Comparison of ENCODE assay signal across 8 cellular contexts in the genomic region with DNA sequence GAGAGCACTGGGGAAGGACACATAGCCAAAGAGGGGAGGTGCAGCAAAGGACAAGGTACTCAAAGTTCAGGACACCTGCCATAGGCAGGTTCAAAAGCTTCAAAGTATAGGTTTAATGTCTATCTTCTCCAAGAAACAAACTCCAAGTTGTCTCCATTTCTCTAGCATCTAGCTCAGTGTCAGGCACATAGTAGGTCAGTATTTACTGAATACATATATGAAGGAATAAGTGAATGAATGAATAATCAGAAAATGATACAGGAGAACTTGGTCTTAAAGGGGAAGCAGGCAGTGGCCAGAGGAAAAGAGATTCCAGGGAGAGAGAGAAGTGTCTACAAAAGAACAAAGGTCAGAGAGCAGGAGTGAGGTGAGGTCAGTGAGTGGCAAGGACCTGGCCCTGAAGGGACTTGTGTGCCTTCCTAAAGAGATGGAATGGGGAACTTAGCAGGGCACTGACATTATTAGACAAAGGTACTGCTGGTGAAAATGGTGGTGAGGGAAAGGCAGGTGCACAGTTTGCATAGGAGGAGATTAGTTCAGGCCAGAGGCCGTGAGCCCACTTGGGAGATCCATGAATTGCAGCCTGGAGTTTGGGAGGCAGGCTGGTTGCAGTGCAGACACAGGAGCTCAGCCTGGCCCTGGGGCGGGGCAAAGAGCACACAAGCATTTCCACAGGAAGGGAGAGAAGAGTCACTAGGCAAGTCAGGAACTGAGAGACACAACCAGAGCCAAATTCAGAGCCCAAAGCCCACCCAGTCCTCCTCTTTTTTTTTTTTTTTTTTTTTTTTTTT. TPM values are rescaled to one million over a fixed set of nuclear protein-coding genes. Genes with fewer than 3 reads are reported as not detected.
A peak's percentile ranks its signal among the peaks of the same experiment; 100 is the strongest.
DNase-seq lines count a peak whose midpoint lies in the region; ATAC-seq, FAIRE-seq and TF ChIP-seq lines count a peak whose summit lies in the region.

No MANE protein-coding gene starts in this region.

- H3K36me3 ChIP-seq in bronchial epithelial cell (ENCODE audit: control insufficient read depth, insufficient read depth, low read length): peaks cover 6% of the 10 kb centered on the region
- H3K36me3 ChIP-seq in mesodermal cell (ENCODE audit: control insufficient read depth, insufficient read depth, low read length): peaks cover 10% of the 10 kb centered on the region

- peak overlapping the region; percentile 30 for H3K27ac ChIP-seq in mesodermal cell (ENCODE audit: low read depth, low read length, severe bottlenecking)

- no peak for ATAC-seq in GM21825 (IDR thresholded peaks at IDR 0.05; ENCODE audit: unreplicated experiment)

- H3K4me3 ChIP-seq in bronchial epithelial cell (ENCODE audit: low read depth, low read length) (no peak overlapping the region), mesodermal cell (ENCODE audit: extremely low read depth, insufficient read depth, low read length, poor library complexity, severe bottlenecking) (no peak overlapping the region)

- no peak for DNase-seq in CD14-positive monocyte (ENCODE audit: low spot score)
- peak; percentile 38 for DNase-seq in LHCN-M2 (ENCODE audit: low read depth)
- DNase-seq in bronchial epithelial cell (ENCODE audit: low read depth): peak; percentile 41
- DNase-seq in NK-92 (lab: John Stamatoyannopoulos, UW; ENCODE audit: unreplicated experiment): no peak
- no peak for DNase-seq in stimulated activated CD4-positive, alpha-beta T cell treated with anti-CD3 and anti-CD28 coated beads, Interleukin-4, amount 100 ng/mL, for 1 hour
- DNase-seq in NCI-H2171 (lab: John Stamatoyannopoulos, UW): no peak

- intact Hi-C loops in CD14-positive monocyte (cut with micrococcal nuclease): no loop called here

- peak overlapping the region; percentile 11 to 84 (median 76) for H3K27ac Mint-ChIP-seq in CD14-positive monocyte

- WGBS in mesodermal cell (ENCODE audit: insufficient coverage in 2 of 2), 2 experiments: 13 to 63% methylated on average over 1 to 2 of the region's 2 CpGs

- FAIRE-seq in bronchial epithelial cell (lab: Jason Lieb, UNC): no peak

- H3K4me3 Mint-ChIP-seq in CD14-positive monocyte: peak overlapping the region in 1 of 2 donors; percentile 46

- peaks cover 77% of the 10 kb centered on the region for H3K4me1 Mint-ChIP-seq in CD14-positive monocyte

- no peaks in the 10 kb centered on the region for H3K9me3 ChIP-seq in mesodermal cell (ENCODE audit: control insufficient read depth, low read length)

- no peaks in the 10 kb centered on the region for H3K27me3 ChIP-seq in bronchial epithelial cell (ENCODE audit: control insufficient read depth, insufficient read depth, low read length)

- TF ChIP-seq CTCF in CD14-positive monocyte (IDR thresholded peaks at IDR 0.05) (no peak), bronchial epithelial cell (IDR thresholded peaks at IDR 0.05; ENCODE audit: insufficient read depth, low read length, severe bottlenecking) (no peak)

- H3K36me3 Mint-ChIP-seq in CD14-positive monocyte: peaks cover 23 to 25% of the 10 kb centered on the region in 2 donors

- no peaks in the 10 kb centered on the region for H3K27me3 Mint-ChIP-seq in CD14-positive monocyte (ENCODE audit: low read depth in 3 of 3)

- no peaks in the 10 kb centered on the region for H3K9me3 Mint-ChIP-seq in CD14-positive monocyte

- H3K4me1 ChIP-seq in mesodermal cell (ENCODE audit: control insufficient read depth, insufficient read depth, low read length, poor library complexity, severe bottlenecking): peaks cover 15% of the 10 kb centered on the region

RNA-seq across cellular contexts. Expression of a gene that starts 21.4 kb away (rescaled TPM):
- 1 to 10 TPM; 5.9 to 6.2 TPM for polyA plus RNA-seq in CD14-positive monocyte
- total RNA-seq in LHCN-M2 (2014; rRNA removed) (26.9 and 30.6 TPM in 2 replicates), bronchial epithelial cell (13.7 and 15.4 TPM in 2 replicates)
- 25.5 TPM for polyA plus RNA-seq in LHCN-M2 (2012)
- 12.4 TPM for polyA plus RNA-seq in mesodermal cell (2013, experiment 1 of 2)
- 10.4 TPM for polyA plus RNA-seq in mesodermal cell (2013, experiment 2 of 2)

RNA-seq across cellular contexts. Expression of a gene that starts 36.2 kb away (rescaled TPM):
- polyA plus RNA-seq in CD14-positive monocyte: not detected
- total RNA-seq in LHCN-M2 (2014; rRNA removed) (not detected in 2 replicates), bronchial epithelial cell (not detected in 2 replicates)
- 0.04 TPM for polyA plus RNA-seq in LHCN-M2 (2012)
- polyA plus RNA-seq in mesodermal cell (2013, experiment 1 of 2): not detected
- polyA plus RNA-seq in mesodermal cell (2013, experiment 2 of 2): not detected

Comparison
In these comparisons a context has a peak if more than half of its experiments do, and no peak if none do; other contexts are left out.
1. DNase-seq: peak in LHCN-M2 (single experiment) and bronchial epithelial cell (single experiment); none in CD14-positive monocyte (single experiment), NK-92 (single experiment), stimulated activated CD4-positive, alpha-beta T cell treated with anti-CD3 and anti-CD28 coated beads, Interleukin-4, amount 100 ng/mL, for 1 hour (single experiment) and NCI-H2171 (single experiment).